ENCODE assay signal across 8 cellular contexts in the genomic region with DNA sequence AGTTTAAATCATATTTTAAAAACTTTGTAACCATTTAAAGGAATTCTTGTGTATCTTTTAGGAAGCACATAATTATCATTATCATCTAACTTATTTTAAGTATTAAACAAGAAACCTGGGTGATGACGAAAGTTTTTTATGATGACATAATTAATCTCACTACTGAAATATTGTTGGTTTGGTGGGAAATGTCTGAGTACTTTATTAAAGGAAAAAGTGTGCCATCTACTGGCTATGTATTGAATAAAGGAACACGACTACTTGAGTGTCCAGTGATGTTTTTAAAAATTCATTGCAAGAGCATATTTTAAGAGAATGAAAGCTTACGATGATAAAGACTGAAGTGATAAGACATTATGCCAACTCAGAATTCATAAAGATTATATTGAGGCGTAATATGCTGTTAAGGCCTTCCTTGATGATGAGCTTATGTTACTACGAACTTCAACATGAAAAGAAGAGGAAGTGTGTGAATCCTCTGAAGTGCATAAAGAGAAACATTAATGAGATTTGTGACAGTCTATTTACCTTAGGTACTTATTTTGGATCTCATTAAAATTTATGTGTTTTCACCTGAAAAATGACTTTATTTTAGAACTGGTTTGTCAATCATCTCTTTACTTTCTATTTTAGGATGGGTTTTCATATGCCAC. TPM values are rescaled to one million over a fixed set of nuclear protein-coding genes. Genes with fewer than 3 reads are reported as not detected.
A peak's percentile ranks its signal among the peaks of the same experiment; 100 is the strongest.
DNase-seq lines count a peak whose midpoint lies in the region; ATAC-seq and TF ChIP-seq lines count a peak whose summit lies in the region.

No MANE protein-coding gene starts in this region.

- no peak overlapping the region for H3K27ac ChIP-seq in esophagus muscularis mucosa (replicated peaks in 1 of 4)

- H3K27me3 ChIP-seq in esophagus muscularis mucosa = no peaks in the 10 kb centered on the region

- H3K36me3 ChIP-seq in esophagus muscularis mucosa = peaks cover 0 to 34% (median 15%) of the 10 kb centered on the region in 4 donors

- peaks cover 0 to 5% (median 0%) of the 10 kb centered on the region in 4 donors for H3K4me1 ChIP-seq in esophagus muscularis mucosa

- no peak overlapping the region for H3K4me3 ChIP-seq in esophagus muscularis mucosa

- TF ChIP-seq EP300 in Ishikawa (IDR thresholded peaks at IDR 0.05; ENCODE audit: borderline replicate concordance) (no peak), esophagus muscularis mucosa (IDR thresholded peaks at IDR 0.05) (no peak)

- no peaks in the 10 kb centered on the region for H3K9me3 ChIP-seq in esophagus muscularis mucosa

- intact Hi-C loops in esophagus muscularis mucosa (cut with DNase I) = loop anchor here (5.0 kb wide), 1 partner anchor 662 kb away; no protein-coding TSS in a partner anchor

- in situ Hi-C loops in G401 (cut with HindIII; ENCODE audit: low sequenced_read_pairs) = no loop called here

- peak; percentile 52 to 55 (median 52) for TF ChIP-seq CTCF in esophagus muscularis mucosa (IDR thresholded peaks at IDR 0.05)
- TF ChIP-seq CTCF in omental fat pad (IDR thresholded peaks at IDR 0.05) = no peak

- peak; percentile 50 for TF ChIP-seq RAD21 in Ishikawa (IDR thresholded peaks at IDR 0.05; ENCODE audit: low read depth)

- DNase-seq in G401 (ENCODE audit: low spot score) (peak; percentile 75), SHP77 (lab: John Stamatoyannopoulos, UW) (peak; percentile 32 to 49), esophagus muscularis mucosa (ENCODE audit: extremely low spot score) (no peak), omental fat pad (ENCODE audit: low spot score) (no peak), NCI-H226 (no peak), HuH-7.5 (ENCODE audit: low spot score) (no peak)

- WGBS in esophagus muscularis mucosa = 30% methylated on average over 5 of the region's 5 CpGs

- no peak for TF ChIP-seq POLR2A in esophagus muscularis mucosa (IDR thresholded peaks at IDR 0.05; ENCODE audit: low read depth)

- ATAC-seq in GM21367 (IDR thresholded peaks at IDR 0.05; ENCODE audit: unreplicated experiment) (peak; percentile 92), omental fat pad (ENCODE audit: low FRiP score) (peak; percentile 70)

TF ChIP-seq in Ishikawa, 13 proteins besides CTCF, POLR2A, EP300 and RAD21:
- TF ChIP-seq NFIC (IDR thresholded peaks at IDR 0.05) (no peak), TCF12 (IDR thresholded peaks at IDR 0.05; ENCODE audit: low read depth) (no peak), TEAD4 (IDR thresholded peaks at IDR 0.05) (no peak), CREB1 (IDR thresholded peaks at IDR 0.05; ENCODE audit: low read depth) (no peak), CEBPB (IDR thresholded peaks at IDR 0.05) (no peak), YY1 (IDR thresholded peaks at IDR 0.05; ENCODE audit: low read depth) (no peak), EGR1 (IDR thresholded peaks at IDR 0.05) (no peak), FOXM1 (IDR thresholded peaks at IDR 0.05; ENCODE audit: borderline replicate concordance, low read depth) (no peak), TAF1 (IDR thresholded peaks at IDR 0.05; ENCODE audit: low read depth) (no peak), ZBTB7A (IDR thresholded peaks at IDR 0.05; ENCODE audit: low read depth) (no peak)
- TF ChIP-seq, protein P1, sequence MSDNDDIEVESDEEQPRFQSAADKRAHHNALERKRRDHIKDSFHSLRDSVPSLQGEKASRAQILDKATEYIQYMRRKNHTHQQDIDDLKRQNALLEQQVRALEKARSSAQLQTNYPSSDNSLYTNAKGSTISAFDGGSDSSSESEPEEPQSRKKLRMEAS (IDR thresholded peaks at IDR 0.05) = no peak
- TF ChIP-seq, protein P2, sequence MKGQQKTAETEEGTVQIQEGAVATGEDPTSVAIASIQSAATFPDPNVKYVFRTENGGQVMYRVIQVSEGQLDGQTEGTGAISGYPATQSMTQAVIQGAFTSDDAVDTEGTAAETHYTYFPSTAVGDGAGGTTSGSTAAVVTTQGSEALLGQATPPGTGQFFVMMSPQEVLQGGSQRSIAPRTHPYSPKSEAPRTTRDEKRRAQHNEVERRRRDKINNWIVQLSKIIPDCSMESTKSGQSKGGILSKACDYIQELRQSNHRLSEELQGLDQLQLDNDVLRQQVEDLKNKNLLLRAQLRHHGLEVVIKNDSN (IDR thresholded peaks at IDR 0.05) = no peak
- TF ChIP-seq, protein P3, sequence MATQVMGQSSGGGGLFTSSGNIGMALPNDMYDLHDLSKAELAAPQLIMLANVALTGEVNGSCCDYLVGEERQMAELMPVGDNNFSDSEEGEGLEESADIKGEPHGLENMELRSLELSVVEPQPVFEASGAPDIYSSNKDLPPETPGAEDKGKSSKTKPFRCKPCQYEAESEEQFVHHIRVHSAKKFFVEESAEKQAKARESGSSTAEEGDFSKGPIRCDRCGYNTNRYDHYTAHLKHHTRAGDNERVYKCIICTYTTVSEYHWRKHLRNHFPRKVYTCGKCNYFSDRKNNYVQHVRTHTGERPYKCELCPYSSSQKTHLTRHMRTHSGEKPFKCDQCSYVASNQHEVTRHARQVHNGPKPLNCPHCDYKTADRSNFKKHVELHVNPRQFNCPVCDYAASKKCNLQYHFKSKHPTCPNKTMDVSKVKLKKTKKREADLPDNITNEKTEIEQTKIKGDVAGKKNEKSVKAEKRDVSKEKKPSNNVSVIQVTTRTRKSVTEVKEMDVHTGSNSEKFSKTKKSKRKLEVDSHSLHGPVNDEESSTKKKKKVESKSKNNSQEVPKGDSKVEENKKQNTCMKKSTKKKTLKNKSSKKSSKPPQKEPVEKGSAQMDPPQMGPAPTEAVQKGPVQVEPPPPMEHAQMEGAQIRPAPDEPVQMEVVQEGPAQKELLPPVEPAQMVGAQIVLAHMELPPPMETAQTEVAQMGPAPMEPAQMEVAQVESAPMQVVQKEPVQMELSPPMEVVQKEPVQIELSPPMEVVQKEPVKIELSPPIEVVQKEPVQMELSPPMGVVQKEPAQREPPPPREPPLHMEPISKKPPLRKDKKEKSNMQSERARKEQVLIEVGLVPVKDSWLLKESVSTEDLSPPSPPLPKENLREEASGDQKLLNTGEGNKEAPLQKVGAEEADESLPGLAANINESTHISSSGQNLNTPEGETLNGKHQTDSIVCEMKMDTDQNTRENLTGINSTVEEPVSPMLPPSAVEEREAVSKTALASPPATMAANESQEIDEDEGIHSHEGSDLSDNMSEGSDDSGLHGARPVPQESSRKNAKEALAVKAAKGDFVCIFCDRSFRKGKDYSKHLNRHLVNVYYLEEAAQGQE (IDR thresholded peaks at IDR 0.05; ENCODE audit: low read depth) = no peak

RNA-seq across cellular contexts. Expression of a gene that starts 12.0 kb away (rescaled TPM):
- 20.4 and 22.2 TPM in 2 replicates for total RNA-seq in G401 (2014; rRNA removed; shearing (Covaris generic))
- total RNA-seq in esophagus muscularis mucosa = 10 to 100 TPM; 16.1 to 24.9 (median 18.8) TPM
- total RNA-seq in omental fat pad = 10 to 100 TPM; 18.0 to 31.7 (median 23.2) TPM

RNA-seq across cellular contexts. Expression of a gene that starts 17.8 kb away (rescaled TPM):
- total RNA-seq in G401 (2014; rRNA removed; shearing (Covaris generic)) = 9.0 and 9.8 TPM in 2 replicates
- total RNA-seq in esophagus muscularis mucosa = 10 to 100 TPM; 33.8 to 49.3 (median 35.8) TPM
- 10 to 100 TPM; 10.6 to 23.6 (median 20.2) TPM for total RNA-seq in omental fat pad

Comparison
In these comparisons a context has a peak if more than half of its experiments do, and no peak if none do; other contexts are left out.
1. DNase-seq: peak in G401 (single experiment) and SHP77 (2 of 2); none in esophagus muscularis mucosa (single experiment), omental fat pad (single experiment), NCI-H226 (single experiment) and HuH-7.5 (single experiment).
2. CTCF ChIP-seq: peak in esophagus muscularis mucosa (3 of 3); none in omental fat pad (0 of 3).